8 cellular contexts compared by ENCODE assay signal in genomic region chr16:4273858-4274291, GRCh38. TPM values are rescaled to one million over a fixed set of nuclear protein-coding genes. Genes with fewer than 3 reads are reported as not detected.
A peak's percentile ranks its signal among the peaks of the same experiment; 100 is the strongest.
DNase-seq lines count a peak whose midpoint lies in the region; ATAC-seq and TF ChIP-seq lines count a peak whose summit lies in the region.

No MANE protein-coding gene starts in this region.

- H3K79me2 ChIP-seq in MM.1S (ENCODE audit: low read length), result peaks cover 35% of the 10 kb centered on the region

- peak; percentile 3 for ATAC-seq in activated CD8-positive, alpha-beta T cell treated with anti-CD3 and anti-CD28 coated beads, Interleukin-2, amount 10 ng/mL, durations not matched to agents 7 days and 5 days
- ATAC-seq in naive B cell (ENCODE audit: low read depth in 2 of 2) (no peak), thoracic aorta (ENCODE audit: insufficient number of reproducible peaks, low FRiP score, low read depth) (no peak), GM19463 (IDR thresholded peaks at IDR 0.05; ENCODE audit: unreplicated experiment) (no peak)

- peak overlapping the region; percentile 63 for H3K4me3 ChIP-seq in MM.1S (ENCODE audit: low read length)
- peak overlapping the region; percentile 90 for H3K4me3 ChIP-seq in epithelial cell of proximal tubule (ENCODE audit: low read depth, low read length)
- peak overlapping the region; percentile 90 for H3K4me3 ChIP-seq in thoracic aorta

- peak; percentile 51 for TF ChIP-seq CTCF in MM.1S (IDR thresholded peaks at IDR 0.05; ENCODE audit: low read length)
- peak; percentile 56 for TF ChIP-seq CTCF in epithelial cell of proximal tubule (conservative IDR thresholded peaks at IDR 0.05; ENCODE audit: low read depth, low read length)
- peak; percentile 23 for TF ChIP-seq CTCF in thoracic aorta (IDR thresholded peaks at IDR 0.05)

- peak overlapping the region; percentile 59; the same call in 1 of the 2 replicates for H3K9ac ChIP-seq in MM.1S (ENCODE audit: low read length)

- DNase-seq in SHP77 (lab: John Stamatoyannopoulos, UW) (peak; percentile 35 to 45), SHP77 treated with DMSO at 0.1 percent for 48 hours (lab: John Stamatoyannopoulos, UW) (no peak), MM.1S (peak; percentile 64), epithelial cell of proximal tubule (ENCODE audit: low read depth) (no peak), naive B cell (no peak), thoracic aorta (ENCODE audit: low spot score) (no peak)
- DNase-seq in activated CD8-positive, alpha-beta T cell treated with anti-CD3 and anti-CD28 coated beads, Interleukin-2, amount 10 ng/mL, durations not matched to agents 7 days and 5 days, result peak; percentile 59

- H3K4me1 ChIP-seq in MM.1S (ENCODE audit: low read length) (peaks cover 9% of the 10 kb centered on the region), thoracic aorta (ENCODE audit: control insufficient read depth in 1 of 2, low read depth in 2 of 2) (peaks cover 5 to 13% of the 10 kb centered on the region in 2 donors)

- H2AFZ ChIP-seq in MM.1S (ENCODE audit: low read length), result peak overlapping the region; percentile 74

- peak overlapping the region; percentile 86 for H3K4me2 ChIP-seq in MM.1S (ENCODE audit: low read depth, low read length)

- no peaks in the 10 kb centered on the region for H3K9me3 ChIP-seq in MM.1S (replicated peaks; ENCODE audit: insufficient read depth, low read length)
- no peaks in the 10 kb centered on the region for H3K9me3 ChIP-seq in thoracic aorta

- peak overlapping the region; percentile 85 for H3K4me3 Mint-ChIP-seq in activated CD8-positive, alpha-beta T cell treated with anti-CD3 and anti-CD28 coated beads, Interleukin-2, amount 10 ng/mL, durations not matched to agents 7 days and 5 days
- peak overlapping the region; percentile 84 to 98 (median 92) for H3K4me3 Mint-ChIP-seq in naive B cell

- CTCF ChIA-PET in activated CD8-positive, alpha-beta T cell treated with anti-CD3 and anti-CD28 coated beads, Interleukin-2, amount 10 ng/mL, durations not matched to agents 7 days and 5 days (lab: Charles Lee), result interaction anchor here (0.8 to 3.0 kb wide), 15 partner anchors 10 to 351 kb away, joined by 3 to 24 read pairs (median 4); partner anchors contain the start of genes MGRN1 and PAM16

- no peaks in the 10 kb centered on the region for H3K9me3 Mint-ChIP-seq in activated CD8-positive, alpha-beta T cell treated with anti-CD3 and anti-CD28 coated beads, Interleukin-2, amount 10 ng/mL, durations not matched to agents 7 days and 5 days (ENCODE audit: insufficient read depth)
- peaks cover 0 to 4% (median 0%) of the 10 kb centered on the region in 7 donors for H3K9me3 Mint-ChIP-seq in naive B cell

- peaks cover 14% of the 10 kb centered on the region for H3K4me1 Mint-ChIP-seq in activated CD8-positive, alpha-beta T cell treated with anti-CD3 and anti-CD28 coated beads, Interleukin-2, amount 10 ng/mL, durations not matched to agents 7 days and 5 days (ENCODE audit: low read depth)
- H3K4me1 Mint-ChIP-seq in naive B cell, result peaks cover 8 to 29% (median 10%) of the 10 kb centered on the region in 3 donors

- H3K27ac ChIP-seq in MM.1S (ENCODE audit: low read length), result peak overlapping the region; percentile 68; the same call in 1 of the 2 replicates
- peak overlapping the region; percentile 86 to 87 for H3K27ac ChIP-seq in thoracic aorta

- H3K27me3 ChIP-seq in MM.1S (replicated peaks; ENCODE audit: insufficient read depth, low read length), result no peaks in the 10 kb centered on the region
- H3K27me3 ChIP-seq in thoracic aorta (replicated peaks; ENCODE audit: insufficient read depth), result no peaks in the 10 kb centered on the region

- H3F3A ChIP-seq in MM.1S (ENCODE audit: insufficient read depth, low read length), result peaks cover 22% of the 10 kb centered on the region

- H3K27ac Mint-ChIP-seq in activated CD8-positive, alpha-beta T cell treated with anti-CD3 and anti-CD28 coated beads, Interleukin-2, amount 10 ng/mL, durations not matched to agents 7 days and 5 days, result peak overlapping the region; percentile 67
- peak overlapping the region in 4 of 6 donors; percentile 38 to 95 (median 78) for H3K27ac Mint-ChIP-seq in naive B cell

- POLR2A ChIA-PET in activated CD8-positive, alpha-beta T cell treated with anti-CD3 and anti-CD28 coated beads, Interleukin-2, amount 10 ng/mL, durations not matched to agents 7 days and 5 days (lab: Charles Lee), result interaction anchor here (0.8 to 1.9 kb wide), 3 partner anchors 10 to 141 kb away, joined by 3 to 6 read pairs (median 5); no protein-coding TSS in a partner anchor

- H4K20me1 ChIP-seq in MM.1S (ENCODE audit: insufficient read depth, low read length), result no peaks in the 10 kb centered on the region

- no peaks in the 10 kb centered on the region for H3K9me2 ChIP-seq in MM.1S (replicated peaks; ENCODE audit: insufficient read depth, low read length)

- H3K36me3 ChIP-seq in MM.1S (replicated peaks; ENCODE audit: insufficient read depth, low read length) (no peaks in the 10 kb centered on the region), thoracic aorta (no peaks in the 10 kb centered on the region)

- H3K27me3 Mint-ChIP-seq in activated CD8-positive, alpha-beta T cell treated with anti-CD3 and anti-CD28 coated beads, Interleukin-2, amount 10 ng/mL, durations not matched to agents 7 days and 5 days (ENCODE audit: low read depth), result no peaks in the 10 kb centered on the region
- no peaks in the 10 kb centered on the region for H3K27me3 Mint-ChIP-seq in naive B cell

- no peaks in the 10 kb centered on the region for H3K36me3 Mint-ChIP-seq in activated CD8-positive, alpha-beta T cell treated with anti-CD3 and anti-CD28 coated beads, Interleukin-2, amount 10 ng/mL, durations not matched to agents 7 days and 5 days (ENCODE audit: low read depth)
- no peaks in the 10 kb centered on the region for H3K36me3 Mint-ChIP-seq in naive B cell

RNA-seq across cellular contexts. Expression of gene TFAP4, which starts 1.1 kb away (rescaled TPM):
- 10 to 100 TPM; 21.0 to 24.7 TPM for total RNA-seq in activated CD8-positive, alpha-beta T cell treated with anti-CD3 and anti-CD28 coated beads, Interleukin-2, amount 10 ng/mL, durations not matched to agents 7 days and 5 days
- 4.0 and 10.5 TPM in 2 replicates for total RNA-seq in epithelial cell of proximal tubule
- 1 to 10 TPM in 1 of 6 donors, under 1 TPM in 5; 0.77 to 1.5 (median 0.87) TPM for polyA plus RNA-seq in naive B cell (ENCODE audit: low read depth in 6 of 6)
- 1 to 10 TPM; 3.5 to 7.6 TPM for total RNA-seq in thoracic aorta

RNA-seq across cellular contexts. Expression of gene SRL, which starts 32.0 kb away (rescaled TPM):
- total RNA-seq in activated CD8-positive, alpha-beta T cell treated with anti-CD3 and anti-CD28 coated beads, Interleukin-2, amount 10 ng/mL, durations not matched to agents 7 days and 5 days, result not detected
- total RNA-seq in epithelial cell of proximal tubule (not detected in 2 replicates), thoracic aorta (1 to 10 TPM in 1 of 2 donors, under 1 TPM in 1; 0.68 to 1.1 TPM)
- not detected for polyA plus RNA-seq in naive B cell (ENCODE audit: low read depth in 6 of 6)

RNA-seq across cellular contexts. Expression of gene GLIS2, which starts 42.0 kb away (rescaled TPM):
- total RNA-seq in activated CD8-positive, alpha-beta T cell treated with anti-CD3 and anti-CD28 coated beads, Interleukin-2, amount 10 ng/mL, durations not matched to agents 7 days and 5 days, result under 1 TPM; 0.16 TPM
- 2.2 and 4.6 TPM in 2 replicates for total RNA-seq in epithelial cell of proximal tubule
- polyA plus RNA-seq in naive B cell (ENCODE audit: low read depth in 6 of 6), result not detected
- total RNA-seq in thoracic aorta, result 10 to 100 TPM; 19.5 to 32.9 TPM

Comparison
In these comparisons a context has a peak if more than half of its experiments do, and no peak if none do; other contexts are left out.
1. DNase-seq: peak in SHP77 (2 of 2), MM.1S (single experiment) and activated CD8-positive, alpha-beta T cell treated with anti-CD3 and anti-CD28 coated beads, Interleukin-2, amount 10 ng/mL, durations not matched to agents 7 days and 5 days (single experiment); none in SHP77 treated with DMSO at 0.1 percent for 48 hours (single experiment), epithelial cell of proximal tubule (single experiment), naive B cell (single experiment) and thoracic aorta (single experiment).
2. Peak in every context shown above with its lines, with median percentiles within 50 percentile points of each other: H3K4me3 ChIP-seq and CTCF ChIP-seq.